In the genomic region with DNA sequence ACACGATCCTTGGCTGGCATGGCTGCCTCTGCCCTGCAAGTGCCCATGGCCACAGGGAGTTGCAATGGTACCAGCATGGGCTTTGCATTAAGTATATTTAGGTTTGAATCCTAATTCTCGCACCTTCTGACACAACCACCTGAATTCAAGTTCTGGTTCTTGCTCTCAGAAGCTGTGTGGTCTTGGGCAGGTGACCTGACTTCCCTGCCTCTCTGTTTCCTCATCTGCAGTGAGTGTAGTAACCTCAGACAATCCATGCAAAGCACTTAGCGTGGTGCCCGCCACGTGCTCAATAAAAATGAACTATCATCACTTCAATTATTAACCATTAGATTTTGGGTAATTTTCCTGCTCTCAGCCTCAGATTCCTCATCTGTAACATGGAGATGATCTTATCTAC, we compare ENCODE assay signal across 30 cellular contexts.
"Had no signal": no experiment of that assay in that cellular context is flagged by ENCODE, and none has a peak within 500 bp of the region (broad histone marks: within the 10 kb centered on the region; RNA-seq: fewer than 3 reads in every experiment).

No MANE protein-coding gene starts in this region.

- H3K9me3 Mint-ChIP-seq: activated CD4-positive, alpha-beta memory T cell treated with anti-CD3 and anti-CD28 coated beads, Interleukin-2, amount 10 ng/mL, durations not matched to agents 7 days and 5 days; activated naive CD8-positive, alpha-beta T cell treated with anti-CD3 and anti-CD28 coated beads, Interleukin-2, amount 50 U/mL, for 24 hours; natural killer cell; neural progenitor cell had no signal

- FAIRE-seq: kidney had no signal

- H3K4me3 ChIP-seq: breast epithelium, heart left ventricle, neural progenitor cell, right atrium auricular region, smooth muscle cell, stomach, thyroid gland, upper lobe of right lung had no signal

- H3K27ac ChIP-seq: breast epithelium, foreskin keratinocyte, heart left ventricle, neural progenitor cell, right atrium auricular region, stomach, upper lobe of right lung had no signal

- H3K27ac Mint-ChIP-seq: activated naive CD8-positive, alpha-beta T cell treated with anti-CD3 and anti-CD28 coated beads, Interleukin-2, amount 50 U/mL, for 24 hours; endodermal cell; immature natural killer cell; natural killer cell; neural progenitor cell; stimulated activated memory B cell treated with anti-CD40 and anti-IgM and Interleukin-4, amounts not matched to agents 10 μg/mL and 1 μg/mL and 100 μg/mL, for 72 hours had no signal

- H3K36me3 Mint-ChIP-seq: immature natural killer cell; natural killer cell; neural progenitor cell; stimulated activated memory B cell treated with anti-CD40 and anti-IgM and Interleukin-4, amounts not matched to agents 10 μg/mL and 1 μg/mL and 100 μg/mL, for 72 hours had no signal

- DNase-seq: activated CD4-positive, alpha-beta memory T cell treated with anti-CD3 and anti-CD28 coated beads, Interleukin-2, amount 10 ng/mL, durations not matched to agents 7 days and 5 days; activated CD4-positive, alpha-beta T cell treated with anti-CD3 and anti-CD28 coated beads for 1 hour; activated CD4-positive, alpha-beta T cell treated with anti-CD3 and anti-CD28 coated beads, Interleukin-2, amount 10 ng/mL, durations not matched to agents 7 days and 5 days; activated CD8-positive, alpha-beta memory T cell treated with anti-CD3 and anti-CD28 coated beads, Interleukin-2, amount 50 U/mL, for 48 hours; activated naive CD4-positive, alpha-beta T cell treated with Interleukin-2 at 50 U/mL for 16 hours; activated naive CD8-positive, alpha-beta T cell treated with anti-CD3 and anti-CD28 coated beads, Interleukin-2, amount 50 U/mL, for 24 hours; activated T-cell treated with anti-CD3 and anti-CD28 coated beads, Interleukin-2, amount 50 U/mL, for 48 hours; amygdala; central memory CD4-positive, alpha-beta T cell; endodermal cell; foreskin keratinocyte; heart left ventricle; hypothalamus; immature natural killer cell; kidney; left colon; midbrain; natural killer cell; stimulated activated CD4-positive, alpha-beta T cell treated with anti-CD3 and anti-CD28 coated beads, Interleukin-1b, Interleukin-23, amount 100 ng/mL, for 48 hours; stimulated activated CD4-positive, alpha-beta T cell treated with anti-CD3 and anti-CD28 coated beads, Interleukin-4, amount 100 ng/mL, for 4 hours; stimulated activated CD8-positive, alpha-beta memory T cell treated with anti-CD3 and anti-CD28 coated beads, Interleukin-4, amount 100 ng/mL, for 48 hours; stomach; thyroid gland; upper lobe of right lung had no signal

- ATAC-seq: activated naive CD8-positive, alpha-beta T cell treated with anti-CD3 and anti-CD28 coated beads, Interleukin-2, amount 50 U/mL, for 24 hours; esophagus mucosa; heart left ventricle; left colon; natural killer cell; stimulated activated memory B cell treated with anti-CD40 and anti-IgM and Interleukin-4, amounts not matched to agents 10 μg/mL and 1 μg/mL and 100 μg/mL, for 72 hours; upper lobe of right lung had no signal

- H3K36me3 ChIP-seq: breast epithelium, heart left ventricle, neural progenitor cell, right atrium auricular region, stomach, thyroid gland, upper lobe of right lung had no signal

- H3K27me3 ChIP-seq: breast epithelium, neural progenitor cell, right atrium auricular region, thyroid gland, upper lobe of right lung had no signal

- H3K4me1 ChIP-seq: breast epithelium, foreskin keratinocyte, upper lobe of right lung had no signal

- H3K4me3 Mint-ChIP-seq: activated CD4-positive, alpha-beta memory T cell treated with anti-CD3 and anti-CD28 coated beads, Interleukin-2, amount 10 ng/mL, durations not matched to agents 7 days and 5 days; activated CD4-positive, alpha-beta T cell treated with anti-CD3 and anti-CD28 coated beads, Interleukin-2, amount 10 ng/mL, durations not matched to agents 7 days and 5 days; activated naive CD8-positive, alpha-beta T cell treated with anti-CD3 and anti-CD28 coated beads, Interleukin-2, amount 50 U/mL, for 24 hours; endodermal cell; immature natural killer cell; neural progenitor cell; stimulated activated memory B cell treated with anti-CD40 and anti-IgM and Interleukin-4, amounts not matched to agents 10 μg/mL and 1 μg/mL and 100 μg/mL, for 72 hours had no signal

- H3K9me3 ChIP-seq: breast epithelium, heart left ventricle, right atrium auricular region, stomach, thyroid gland, upper lobe of right lung had no signal
